ENCODE assay signal across 31 cellular contexts in the genomic region with DNA sequence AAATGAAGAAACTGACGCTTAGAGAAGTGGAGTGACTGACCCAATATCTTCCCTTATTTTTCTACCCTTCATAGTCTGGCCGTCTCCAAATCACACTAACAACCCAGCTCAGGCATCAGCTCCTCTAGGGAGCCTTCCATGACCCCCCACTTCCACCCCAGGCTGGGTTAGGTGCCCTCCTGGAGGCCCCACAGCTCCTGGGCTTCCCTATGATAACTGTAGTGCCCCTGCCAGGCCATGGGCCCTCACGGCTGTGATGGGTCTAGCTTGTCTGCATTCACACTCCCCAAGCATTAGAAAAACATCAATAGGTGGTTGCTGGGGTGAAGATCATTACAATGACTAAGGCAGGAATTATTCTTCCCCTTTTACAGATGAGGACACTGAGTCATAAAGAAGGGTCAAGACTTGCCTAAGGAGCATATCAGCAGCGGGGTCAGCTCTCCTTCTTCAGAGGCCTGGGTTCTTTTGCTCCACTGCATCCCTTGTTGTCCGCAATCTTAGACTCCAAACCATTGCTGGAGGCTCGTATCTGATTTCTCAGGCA. TPM values are rescaled to one million over a fixed set of nuclear protein-coding genes. Genes with fewer than 3 reads are reported as not detected.
DNase-seq lines count a peak whose midpoint lies in the region; ATAC-seq and TF ChIP-seq lines count a peak whose summit lies in the region.
"Had no signal": no experiment of that assay in that cellular context is flagged by ENCODE, and none has a peak within 500 bp of the region (broad histone marks: within the 10 kb centered on the region; RNA-seq: fewer than 3 reads in every experiment).

No MANE protein-coding gene starts in this region.

- H3K4me1 ChIP-seq in CD8-positive, alpha-beta T cell (ENCODE audit: insufficient read depth, low read length): peaks cover 15% of the 10 kb centered on the region
- H3K4me1 ChIP-seq: lower lobe of right lung, psoas muscle, thyroid gland, vagina had no signal

- no peak for ATAC-seq in CD8-positive, alpha-beta T cell
- no peak for ATAC-seq in central memory CD8-positive, alpha-beta T cell (replicated peaks; ENCODE audit: extremely low read depth, poor library complexity, severe bottlenecking)
- ATAC-seq in GM18498 (IDR thresholded peaks at IDR 0.05; ENCODE audit: unreplicated experiment) (no peak), HG03571 (IDR thresholded peaks at IDR 0.05; ENCODE audit: unreplicated experiment) (no peak), HG03565 (IDR thresholded peaks at IDR 0.05; ENCODE audit: unreplicated experiment) (no peak)
- ATAC-seq: activated CD4-positive, CD25-positive, alpha-beta regulatory T cell treated with anti-CD3 and anti-CD28 coated beads, Interleukin-2, amount 50 U/mL, for 24 hours; activated naive CD4-positive, alpha-beta T cell treated with anti-CD3 and anti-CD28 coated beads, Interleukin-2, amount 50 U/mL, for 72 hours; naive thymus-derived CD4-positive, alpha-beta T cell; psoas muscle; sciatic nerve had no signal

- DNase-seq in CD8-positive, alpha-beta T cell: no peak
- DNase-seq in M059J (ENCODE audit: low read depth) (peak; percentile 13), progenitor cell of endocrine pancreas (ENCODE audit: low spot score, unreplicated experiment) (no peak)
- DNase-seq in central memory CD8-positive, alpha-beta T cell (ENCODE audit: low spot score in 2 of 2): no peak
- DNase-seq: activated CD4-positive, alpha-beta memory T cell treated with anti-CD3 and anti-CD28 coated beads, Interleukin-2, amount 10 ng/mL, durations not matched to agents 7 days and 5 days; activated CD8-positive, alpha-beta memory T cell treated with anti-CD3 and anti-CD28 coated beads, Interleukin-2, amount 50 U/mL, for 48 hours; DND-41; effector CD4-positive, alpha-beta T cell; lower lobe of right lung; naive thymus-derived CD4-positive, alpha-beta T cell; NCI-H1105 treated with DMSO at 0.1 percent for 48 hours; NCI-H187 treated with DMSO at 0.1 percent for 48 hours; NCI-H510A; occipital lobe; RPMI8226; SK-N-SH; stimulated activated CD4-positive, alpha-beta T cell treated with anti-CD3 and anti-CD28 coated beads, Interleukin-4, amount 100 ng/mL, for 1 hour; thyroid gland had no signal

- no peak for TF ChIP-seq CTCF in CD8-positive, alpha-beta T cell (IDR thresholded peaks at IDR 0.05)
- TF ChIP-seq CTCF in progenitor cell of endocrine pancreas (IDR thresholded peaks at IDR 0.05; ENCODE audit: unreplicated experiment): no peak

- H3K4me3 Mint-ChIP-seq in CD8-positive, alpha-beta T cell: no peak overlapping the region
- no peak overlapping the region for H3K4me3 Mint-ChIP-seq in central memory CD8-positive, alpha-beta T cell
- no peak overlapping the region for H3K4me3 Mint-ChIP-seq in progenitor cell of endocrine pancreas (ENCODE audit: low read depth)
- H3K4me3 Mint-ChIP-seq: activated CD4-positive, alpha-beta memory T cell treated with anti-CD3 and anti-CD28 coated beads, Interleukin-2, amount 10 ng/mL, durations not matched to agents 7 days and 5 days; IgD-negative memory B cell; naive thymus-derived CD4-positive, alpha-beta T cell; T-helper 1 cell treated with Interleukin-12 subunit alpha and Interleukin-12 subunit beta and Interleukin-4 antibody, amounts not matched to agents 30 μg/mL and 1 μg/mL, for 36 hours had no signal

- peaks cover 62% of the 10 kb centered on the region for H3K4me1 Mint-ChIP-seq in CD8-positive, alpha-beta T cell (ENCODE audit: low read depth)
- H3K4me1 Mint-ChIP-seq in central memory CD8-positive, alpha-beta T cell: peaks cover 59% of the 10 kb centered on the region
- H3K4me1 Mint-ChIP-seq in progenitor cell of endocrine pancreas (ENCODE audit: low read depth): peaks cover 6% of the 10 kb centered on the region

- no peaks in the 10 kb centered on the region for H3K9me3 ChIP-seq in CD8-positive, alpha-beta T cell (ENCODE audit: low read length)
- H3K9me3 ChIP-seq: lower lobe of right lung, psoas muscle, SK-N-SH, thyroid gland, vagina had no signal

- no peak overlapping the region for H3K4me3 ChIP-seq in CD8-positive, alpha-beta T cell (ENCODE audit: low read depth, low read length)
- H3K4me3 ChIP-seq: hepatocyte, lower lobe of right lung, psoas muscle, thyroid gland, vagina had no signal

- intact Hi-C loops in CD8-positive, alpha-beta T cell (cut with DNase I, micrococcal nuclease): no loop called here

- POLR2A ChIA-PET in CD8-positive, alpha-beta T cell (lab: Charles Lee): no interaction called here

- peak overlapping the region; percentile 9 for H3K27ac Mint-ChIP-seq in CD8-positive, alpha-beta T cell
- H3K27ac Mint-ChIP-seq in central memory CD8-positive, alpha-beta T cell (ENCODE audit: low read depth): peak overlapping the region; percentile 74
- peak overlapping the region; percentile 42 for H3K27ac Mint-ChIP-seq in progenitor cell of endocrine pancreas
- H3K27ac Mint-ChIP-seq: activated CD4-positive, alpha-beta memory T cell treated with anti-CD3 and anti-CD28 coated beads, Interleukin-2, amount 10 ng/mL, durations not matched to agents 7 days and 5 days; activated naive CD4-positive, alpha-beta T cell treated with anti-CD3 and anti-CD28 coated beads, Interleukin-2, amount 50 U/mL, for 72 hours; activated T-helper 2 cell treated with anti-CD3 and anti-CD28 coated beads, Interferon-gamma antibody, Interleukin-2, Interleukin-4, amounts not matched to agents 10 μg/mL and 5 μg/mL and 100 μg/mL, durations not matched to agents 14 hours and 24 hours and 36 hours; T-helper 1 cell treated with Interleukin-12 subunit alpha and Interleukin-12 subunit beta and Interleukin-4 antibody, amounts not matched to agents 30 μg/mL and 1 μg/mL, for 36 hours had no signal

- no peaks in the 10 kb centered on the region for H3K27me3 Mint-ChIP-seq in CD8-positive, alpha-beta T cell (ENCODE audit: low read depth)
- no peaks in the 10 kb centered on the region for H3K27me3 Mint-ChIP-seq in central memory CD8-positive, alpha-beta T cell
- no peaks in the 10 kb centered on the region for H3K27me3 Mint-ChIP-seq in progenitor cell of endocrine pancreas
- H3K27me3 Mint-ChIP-seq: activated CD4-positive, alpha-beta memory T cell treated with anti-CD3 and anti-CD28 coated beads, Interleukin-2, amount 10 ng/mL, durations not matched to agents 7 days and 5 days; IgD-negative memory B cell had no signal

- H3K36me3 Mint-ChIP-seq in CD8-positive, alpha-beta T cell: peaks cover 2% of the 10 kb centered on the region
- peaks cover 6% of the 10 kb centered on the region for H3K36me3 Mint-ChIP-seq in central memory CD8-positive, alpha-beta T cell (ENCODE audit: insufficient read depth)
- H3K36me3 Mint-ChIP-seq in progenitor cell of endocrine pancreas (ENCODE audit: insufficient read depth): no peaks in the 10 kb centered on the region
- H3K36me3 Mint-ChIP-seq: activated naive CD4-positive, alpha-beta T cell treated with anti-CD3 and anti-CD28 coated beads, Interleukin-2, amount 50 U/mL, for 72 hours had no signal

- CTCF ChIA-PET in CD8-positive, alpha-beta T cell (lab: Charles Lee): interaction anchor here (0.6 kb wide), 2 partner anchors 72 to 79 kb away, joined by 3 read pairs; no protein-coding TSS in a partner anchor

- H3K36me3 ChIP-seq in CD8-positive, alpha-beta T cell (ENCODE audit: insufficient read depth, low read length): no peaks in the 10 kb centered on the region
- H3K36me3 ChIP-seq: lower lobe of right lung, thyroid gland, vagina had no signal

- no peaks in the 10 kb centered on the region for H3K9me3 Mint-ChIP-seq in CD8-positive, alpha-beta T cell
- no peaks in the 10 kb centered on the region for H3K9me3 Mint-ChIP-seq in central memory CD8-positive, alpha-beta T cell
- H3K9me3 Mint-ChIP-seq in progenitor cell of endocrine pancreas (ENCODE audit: low read depth): no peaks in the 10 kb centered on the region
- H3K9me3 Mint-ChIP-seq: activated CD4-positive, alpha-beta memory T cell treated with anti-CD3 and anti-CD28 coated beads, Interleukin-2, amount 10 ng/mL, durations not matched to agents 7 days and 5 days; activated naive CD4-positive, alpha-beta T cell treated with anti-CD3 and anti-CD28 coated beads, Interleukin-2, amount 50 U/mL, for 72 hours; activated T-helper 2 cell treated with anti-CD3 and anti-CD28 coated beads, Interferon-gamma antibody, Interleukin-2, Interleukin-4, amounts not matched to agents 10 μg/mL and 5 μg/mL and 100 μg/mL, durations not matched to agents 14 hours and 24 hours and 36 hours; IgD-negative memory B cell; naive thymus-derived CD4-positive, alpha-beta T cell; T-helper 1 cell treated with Interleukin-12 subunit alpha and Interleukin-12 subunit beta and Interleukin-4 antibody, amounts not matched to agents 30 μg/mL and 1 μg/mL, for 36 hours had no signal

- no peak overlapping the region for H3K27ac ChIP-seq in CD8-positive, alpha-beta T cell (ENCODE audit: low read depth, low read length)
- H3K27ac ChIP-seq: C4-2B, lower lobe of right lung, psoas muscle, thyroid gland, vagina had no signal

- no peaks in the 10 kb centered on the region for H3K27me3 ChIP-seq in CD8-positive, alpha-beta T cell (ENCODE audit: insufficient read depth, low read length)
- H3K27me3 ChIP-seq: hepatocyte, thyroid gland, vagina had no signal

RNA-seq across cellular contexts. Expression of a gene that starts 7.3 kb away (rescaled TPM):
- 1 to 10 TPM; 6.4 to 6.7 TPM for total RNA-seq in CD8-positive, alpha-beta T cell
- 3.6 and 4.3 TPM in 2 replicates for total RNA-seq in M059J (2014; rRNA removed; shearing (Covaris generic))
- total RNA-seq in progenitor cell of endocrine pancreas: 6.0 and 7.0 TPM in 2 replicates

Comparison
In these comparisons a context has a peak if more than half of its experiments do, and no peak if none do; other contexts are left out.
1. H3K27ac Mint-ChIP-seq: peak in every context shown above with its lines; median percentile 74 in central memory CD8-positive, alpha-beta T cell; 42 in progenitor cell of endocrine pancreas; 9 in CD8-positive, alpha-beta T cell.